Comparison of ENCODE assay signal across 30 cellular contexts in genomic region chr16:4920826-4921225, GRCh38. TPM values are rescaled to one million over a fixed set of nuclear protein-coding genes. Genes with fewer than 3 reads are reported as not detected.
"Had no signal": no experiment of that assay in that cellular context is flagged by ENCODE, and none has a peak within 500 bp of the region (broad histone marks: within the 10 kb centered on the region; RNA-seq: fewer than 3 reads in every experiment).

No MANE protein-coding gene starts in this region.

- H3K27ac ChIP-seq: ascending aorta, body of pancreas, SJCRH30, VCaP had no signal

- ATAC-seq: activated CD4-positive, alpha-beta T cell treated with anti-CD3 and anti-CD28 coated beads for 36 hours; activated CD8-positive, alpha-beta memory T cell treated with anti-CD3 and anti-CD28 coated beads, Interleukin-2, amount 10 ng/mL, durations not matched to agents 7 days and 5 days; activated CD8-positive, alpha-beta T cell treated with anti-CD3 and anti-CD28 coated beads for 36 hours; body of pancreas had no signal

- H3K27me3 ChIP-seq: ascending aorta, body of pancreas, SJCRH30 had no signal

- DNase-seq: activated CD4-positive, alpha-beta T cell treated with anti-CD3 and anti-CD28 coated beads for 36 hours; activated CD4-positive, alpha-beta T cell treated with anti-CD3 and anti-CD28 coated beads, Interleukin-2, amount 50 U/mL, for 1 hour; activated CD8-positive, alpha-beta memory T cell treated with anti-CD3 and anti-CD28 coated beads, Interleukin-2, amount 10 ng/mL, durations not matched to agents 7 days and 5 days; activated CD8-positive, alpha-beta T cell treated with anti-CD3 and anti-CD28 coated beads for 36 hours; activated effector memory CD4-positive, alpha-beta T cell treated with Interleukin-2 at 50 U/mL for 16 hours; activated naive CD4-positive, alpha-beta T cell; activated T-cell treated with anti-CD3 and anti-CD28 coated beads, Interleukin-2, amount 50 U/mL, for 24 hours; amniotic stem cell; body of pancreas; central memory CD4-positive, alpha-beta T cell; Kasumi-1; KBM-7; NCI-H1092; NCI-H1436; NCI-H1694 treated with DMSO at 0.1 percent for 48 hours; NCI-H2029 treated with DMSO at 0.1 percent for 48 hours; NCI-H345; NCI-H510A; NCI-H526 treated with DMSO at 0.1 percent for 48 hours; NCI-H82; Right ventricle myocardium superior; SJCRH30; SK-N-SH; T-helper 1 cell had no signal

- H3K9me3 ChIP-seq: ascending aorta, body of pancreas, SJCRH30, SK-N-SH had no signal

- H3K36me3 ChIP-seq: ascending aorta, SJCRH30 had no signal

- H3K4me3 ChIP-seq: ascending aorta, body of pancreas, SJCRH30 had no signal

- H3K4me1 ChIP-seq: ascending aorta had no signal

RNA-seq across cellular contexts. Expression of gene PPL, which starts 16.1 kb away (rescaled TPM):
- total RNA-seq: activated CD4-positive, alpha-beta T cell treated with anti-CD3 and anti-CD28 coated beads for 36 hours; activated T-helper 1 cell treated with anti-CD3 and anti-CD28 coated beads, Interleukin-12 subunit alpha, Interleukin-12 subunit beta, Interleukin-2, Interleukin-4 antibody, amounts not matched to agents 30 ng/mL and 10 ng/mL and 1 ng/mL, durations not matched to agents 14 hours and 24 hours and 36 hours; OCI-LY7; T-helper 2 cell treated with Interferon-gamma antibody and Interleukin-4, amounts not matched to agents 100 ng/mL and 5 ng/mL, for 36 hours had no signal

RNA-seq across cellular contexts. Expression of gene SEC14L5, which starts 37.3 kb away (rescaled TPM):
- total RNA-seq: activated CD8-positive, alpha-beta memory T cell treated with anti-CD3 and anti-CD28 coated beads, Interleukin-2, amount 10 ng/mL, durations not matched to agents 7 days and 5 days; activated T-helper 1 cell treated with anti-CD3 and anti-CD28 coated beads, Interleukin-12 subunit alpha, Interleukin-12 subunit beta, Interleukin-2, Interleukin-4 antibody, amounts not matched to agents 30 ng/mL and 10 ng/mL and 1 ng/mL, durations not matched to agents 14 hours and 24 hours and 36 hours; OCI-LY7; RPMI7951; SJCRH30; T-helper 2 cell treated with Interferon-gamma antibody and Interleukin-4, amounts not matched to agents 100 ng/mL and 5 ng/mL, for 36 hours had no signal
